In the genomic region with DNA sequence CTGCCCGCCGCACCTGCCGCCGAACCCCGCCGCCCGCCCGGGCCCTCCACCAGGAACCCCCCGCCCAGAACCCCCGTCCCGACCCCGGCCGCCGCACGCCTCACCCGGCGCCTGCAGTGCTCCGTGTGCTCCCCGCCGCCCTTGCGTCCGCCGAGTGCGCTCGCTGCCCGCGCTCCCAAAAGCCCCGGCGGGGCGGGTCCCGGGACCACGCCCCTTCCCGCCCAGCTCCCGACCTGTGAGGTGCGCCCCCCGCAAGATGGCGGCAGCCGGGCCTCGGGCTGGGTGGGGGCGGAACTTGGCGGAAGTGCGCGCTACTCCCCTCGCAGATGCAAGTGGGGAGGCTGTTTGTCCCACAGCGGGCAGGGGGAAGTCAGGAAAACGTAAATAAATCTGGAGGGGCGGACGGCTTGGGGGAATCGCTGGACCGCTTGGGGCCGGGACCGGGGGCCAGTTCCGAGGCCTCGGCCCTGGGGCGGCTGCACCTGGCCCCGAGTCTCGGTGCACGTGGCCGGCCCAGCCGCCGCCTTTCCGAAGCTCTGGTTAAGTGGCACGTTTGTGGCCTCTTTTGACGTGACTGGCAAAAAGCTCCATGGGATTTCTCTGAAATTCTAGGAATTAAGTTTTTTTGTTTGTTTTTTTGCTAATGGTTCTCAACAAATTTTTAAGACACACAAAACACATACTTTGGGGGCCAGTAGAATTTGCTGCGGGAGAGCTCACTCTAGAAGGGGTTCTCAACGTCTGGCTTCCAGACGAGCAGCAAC, we compare ENCODE assay signal across 1 cellular context.
A peak's percentile ranks its signal among the peaks of the same experiment; 100 is the strongest.
TF ChIP-seq lines count a peak whose summit lies in the region.

Gene EZR, minus strand, starts transcription at position 156 of the 764 bp plus-strand sequence. CDS start 1,275 bp downstream, outside the sequence.

TF ChIP-seq in K562, 482 proteins besides CTCF, POLR2A, EP300 and RAD21 (continued from another document and continues in another):
- TF ChIP-seq, protein P1, sequence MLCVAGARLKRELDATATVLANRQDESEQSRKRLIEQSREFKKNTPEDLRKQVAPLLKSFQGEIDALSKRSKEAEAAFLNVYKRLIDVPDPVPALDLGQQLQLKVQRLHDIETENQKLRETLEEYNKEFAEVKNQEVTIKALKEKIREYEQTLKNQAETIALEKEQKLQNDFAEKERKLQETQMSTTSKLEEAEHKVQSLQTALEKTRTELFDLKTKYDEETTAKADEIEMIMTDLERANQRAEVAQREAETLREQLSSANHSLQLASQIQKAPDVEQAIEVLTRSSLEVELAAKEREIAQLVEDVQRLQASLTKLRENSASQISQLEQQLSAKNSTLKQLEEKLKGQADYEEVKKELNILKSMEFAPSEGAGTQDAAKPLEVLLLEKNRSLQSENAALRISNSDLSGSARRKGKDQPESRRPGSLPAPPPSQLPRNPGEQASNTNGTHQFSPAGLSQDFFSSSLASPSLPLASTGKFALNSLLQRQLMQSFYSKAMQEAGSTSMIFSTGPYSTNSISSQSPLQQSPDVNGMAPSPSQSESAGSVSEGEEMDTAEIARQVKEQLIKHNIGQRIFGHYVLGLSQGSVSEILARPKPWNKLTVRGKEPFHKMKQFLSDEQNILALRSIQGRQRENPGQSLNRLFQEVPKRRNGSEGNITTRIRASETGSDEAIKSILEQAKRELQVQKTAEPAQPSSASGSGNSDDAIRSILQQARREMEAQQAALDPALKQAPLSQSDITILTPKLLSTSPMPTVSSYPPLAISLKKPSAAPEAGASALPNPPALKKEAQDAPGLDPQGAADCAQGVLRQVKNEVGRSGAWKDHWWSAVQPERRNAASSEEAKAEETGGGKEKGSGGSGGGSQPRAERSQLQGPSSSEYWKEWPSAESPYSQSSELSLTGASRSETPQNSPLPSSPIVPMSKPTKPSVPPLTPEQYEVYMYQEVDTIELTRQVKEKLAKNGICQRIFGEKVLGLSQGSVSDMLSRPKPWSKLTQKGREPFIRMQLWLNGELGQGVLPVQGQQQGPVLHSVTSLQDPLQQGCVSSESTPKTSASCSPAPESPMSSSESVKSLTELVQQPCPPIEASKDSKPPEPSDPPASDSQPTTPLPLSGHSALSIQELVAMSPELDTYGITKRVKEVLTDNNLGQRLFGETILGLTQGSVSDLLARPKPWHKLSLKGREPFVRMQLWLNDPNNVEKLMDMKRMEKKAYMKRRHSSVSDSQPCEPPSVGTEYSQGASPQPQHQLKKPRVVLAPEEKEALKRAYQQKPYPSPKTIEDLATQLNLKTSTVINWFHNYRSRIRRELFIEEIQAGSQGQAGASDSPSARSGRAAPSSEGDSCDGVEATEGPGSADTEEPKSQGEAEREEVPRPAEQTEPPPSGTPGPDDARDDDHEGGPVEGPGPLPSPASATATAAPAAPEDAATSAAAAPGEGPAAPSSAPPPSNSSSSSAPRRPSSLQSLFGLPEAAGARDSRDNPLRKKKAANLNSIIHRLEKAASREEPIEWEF (CRISPR knock-in tag; IDR thresholded peaks at IDR 0.05): no peak
- TF ChIP-seq ZNF280B (CRISPR knock-in tag; IDR thresholded peaks at IDR 0.05): no peak
- TF ChIP-seq ID3 (CRISPR knock-in tag; IDR thresholded peaks at IDR 0.05): no peak
- peak; percentile 90 for TF ChIP-seq ID3 (tag; IDR thresholded peaks at IDR 0.05)
- no peak for TF ChIP-seq MAFG (tag; conservative IDR thresholded peaks at IDR 0.05)
- no peak for TF ChIP-seq TAF15 (IDR thresholded peaks at IDR 0.05; ENCODE audit: low read depth, low read length)
- no peak for TF ChIP-seq SMAD3 (CRISPR knock-in tag; conservative IDR thresholded peaks at IDR 0.05)
- TF ChIP-seq CCNT2 (IDR thresholded peaks at IDR 0.05; ENCODE audit: borderline replicate concordance, extremely low read depth, insufficient read length, low read depth, low read length): peak; percentile 95
- TF ChIP-seq RBM17 (IDR thresholded peaks at IDR 0.05; ENCODE audit: borderline replicate concordance, low read depth, low read length): no peak
- 0 out of 2 replicates have a peak, but pooled peaks have one; percentile 37 for TF ChIP-seq TARDBP (IDR thresholded peaks at IDR 0.05)
- TF ChIP-seq HMG20B (CRISPR knock-in tag; IDR thresholded peaks at IDR 0.05): peak; percentile 61; the same call in 1 of the 2 replicates
- TF ChIP-seq, protein P2, sequence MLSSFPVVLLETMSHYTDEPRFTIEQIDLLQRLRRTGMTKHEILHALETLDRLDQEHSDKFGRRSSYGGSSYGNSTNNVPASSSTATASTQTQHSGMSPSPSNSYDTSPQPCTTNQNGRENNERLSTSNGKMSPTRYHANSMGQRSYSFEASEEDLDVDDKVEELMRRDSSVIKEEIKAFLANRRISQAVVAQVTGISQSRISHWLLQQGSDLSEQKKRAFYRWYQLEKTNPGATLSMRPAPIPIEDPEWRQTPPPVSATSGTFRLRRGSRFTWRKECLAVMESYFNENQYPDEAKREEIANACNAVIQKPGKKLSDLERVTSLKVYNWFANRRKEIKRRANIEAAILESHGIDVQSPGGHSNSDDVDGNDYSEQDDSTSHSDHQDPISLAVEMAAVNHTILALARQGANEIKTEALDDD (IDR thresholded peaks at IDR 0.05): no peak
- TF ChIP-seq ZNF511 (CRISPR knock-in tag; IDR thresholded peaks at IDR 0.05): peak; percentile 99
- peak; percentile 20 for TF ChIP-seq HNRNPK (IDR thresholded peaks at IDR 0.05; ENCODE audit: low read depth, low read length, poor library complexity, severe bottlenecking)
- TF ChIP-seq, protein P3, sequence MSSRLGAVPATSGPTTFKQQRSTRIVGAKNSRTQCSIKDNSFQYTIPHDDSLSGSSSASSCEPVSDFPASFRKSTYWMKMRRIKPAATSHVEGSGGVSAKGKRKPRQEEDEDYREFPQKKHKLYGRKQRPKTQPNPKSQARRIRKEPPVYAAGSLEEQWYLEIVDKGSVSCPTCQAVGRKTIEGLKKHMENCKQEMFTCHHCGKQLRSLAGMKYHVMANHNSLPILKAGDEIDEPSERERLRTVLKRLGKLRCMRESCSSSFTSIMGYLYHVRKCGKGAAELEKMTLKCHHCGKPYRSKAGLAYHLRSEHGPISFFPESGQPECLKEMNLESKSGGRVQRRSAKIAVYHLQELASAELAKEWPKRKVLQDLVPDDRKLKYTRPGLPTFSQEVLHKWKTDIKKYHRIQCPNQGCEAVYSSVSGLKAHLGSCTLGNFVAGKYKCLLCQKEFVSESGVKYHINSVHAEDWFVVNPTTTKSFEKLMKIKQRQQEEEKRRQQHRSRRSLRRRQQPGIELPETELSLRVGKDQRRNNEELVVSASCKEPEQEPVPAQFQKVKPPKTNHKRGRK (tag; IDR thresholded peaks at IDR 0.05): no peak
- TF ChIP-seq, protein P4, sequence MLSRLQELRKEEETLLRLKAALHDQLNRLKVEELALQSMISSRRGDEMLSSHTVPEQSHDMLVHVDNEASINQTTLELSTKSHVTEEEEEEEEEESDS (CRISPR knock-in tag; IDR thresholded peaks at IDR 0.05): no peak
- TF ChIP-seq TEAD4 (IDR thresholded peaks at IDR 0.05; ENCODE audit: low read length): no peak
- TF ChIP-seq TEAD4 (CRISPR knock-in tag; IDR thresholded peaks at IDR 0.05; ENCODE audit: borderline replicate concordance): peak; percentile 94
- peak; percentile 44 to 49; a peak in 1 of 4 replicates for TF ChIP-seq KDM1A (IDR thresholded peaks at IDR 0.05)
- peak; percentile 91 for TF ChIP-seq HDAC8 (tag; IDR thresholded peaks at IDR 0.05)
- no peak for TF ChIP-seq ARID2 (IDR thresholded peaks at IDR 0.05)
- TF ChIP-seq MTF1 (CRISPR knock-in tag; IDR thresholded peaks at IDR 0.05; ENCODE audit: borderline replicate concordance): no peak
- TF ChIP-seq RBM34 (IDR thresholded peaks at IDR 0.05; ENCODE audit: borderline replicate concordance, insufficient read depth, low read length): no peak
- peak; percentile 70; the same call in 1 of the 2 replicates for TF ChIP-seq PML (IDR thresholded peaks at IDR 0.05; ENCODE audit: low read length)
- TF ChIP-seq ZNF764 (CRISPR knock-in tag; IDR thresholded peaks at IDR 0.05; ENCODE audit: low read depth): no peak
- no peak for TF ChIP-seq ZNF699 (CRISPR knock-in tag; IDR thresholded peaks at IDR 0.05; ENCODE audit: insufficient replicate concordance)
- TF ChIP-seq HCFC1 (IDR thresholded peaks at IDR 0.05; ENCODE audit: low read depth, low read length): peak; percentile 64; the same call in 1 of the 2 replicates
- TF ChIP-seq, protein P5, sequence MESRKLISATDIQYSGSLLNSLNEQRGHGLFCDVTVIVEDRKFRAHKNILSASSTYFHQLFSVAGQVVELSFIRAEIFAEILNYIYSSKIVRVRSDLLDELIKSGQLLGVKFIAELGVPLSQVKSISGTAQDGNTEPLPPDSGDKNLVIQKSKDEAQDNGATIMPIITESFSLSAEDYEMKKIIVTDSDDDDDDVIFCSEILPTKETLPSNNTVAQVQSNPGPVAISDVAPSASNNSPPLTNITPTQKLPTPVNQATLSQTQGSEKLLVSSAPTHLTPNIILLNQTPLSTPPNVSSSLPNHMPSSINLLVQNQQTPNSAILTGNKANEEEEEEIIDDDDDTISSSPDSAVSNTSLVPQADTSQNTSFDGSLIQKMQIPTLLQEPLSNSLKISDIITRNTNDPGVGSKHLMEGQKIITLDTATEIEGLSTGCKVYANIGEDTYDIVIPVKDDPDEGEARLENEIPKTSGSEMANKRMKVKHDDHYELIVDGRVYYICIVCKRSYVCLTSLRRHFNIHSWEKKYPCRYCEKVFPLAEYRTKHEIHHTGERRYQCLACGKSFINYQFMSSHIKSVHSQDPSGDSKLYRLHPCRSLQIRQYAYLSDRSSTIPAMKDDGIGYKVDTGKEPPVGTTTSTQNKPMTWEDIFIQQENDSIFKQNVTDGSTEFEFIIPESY (CRISPR knock-in tag; IDR thresholded peaks at IDR 0.05): peak; percentile 96
- TF ChIP-seq RBBP5 (IDR thresholded peaks at IDR 0.05; ENCODE audit: borderline replicate concordance, insufficient read depth, low read length, poor library complexity, severe bottlenecking): no peak
- TF ChIP-seq ZNF77 (CRISPR knock-in tag; IDR thresholded peaks at IDR 0.05): no peak
- no peak; the same call in 1 of the 2 replicates for TF ChIP-seq ESRRA (IDR thresholded peaks at IDR 0.05; ENCODE audit: borderline replicate concordance, low read depth)
- TF ChIP-seq NELFE (IDR thresholded peaks at IDR 0.05; ENCODE audit: insufficient read depth, insufficient read length): no peak
- TF ChIP-seq RBM22 (IDR thresholded peaks at IDR 0.05; ENCODE audit: low read depth, low read length, poor library complexity, severe bottlenecking): no peak
- no peak for TF ChIP-seq ZKSCAN3 (CRISPR knock-in tag; IDR thresholded peaks at IDR 0.05)
- peak; percentile 60; the same call in 1 of the 2 replicates for TF ChIP-seq PHF21A (IDR thresholded peaks at IDR 0.05; ENCODE audit: borderline replicate concordance, low read depth)
- peak; percentile 91; the same call in 1 of the 2 replicates for TF ChIP-seq FOXP1 (CRISPR knock-in tag; IDR thresholded peaks at IDR 0.05)
- TF ChIP-seq BRF1 (IDR thresholded peaks at IDR 0.05; ENCODE audit: borderline replicate concordance, extremely low read depth, insufficient read length): no peak
- TF ChIP-seq ARNT (IDR thresholded peaks at IDR 0.05): no peak
- no peak for TF ChIP-seq HOXB6 (CRISPR knock-in tag; IDR thresholded peaks at IDR 0.05; ENCODE audit: borderline replicate concordance)
- peak; percentile 87 for TF ChIP-seq KDM5B (IDR thresholded peaks at IDR 0.05; ENCODE audit: insufficient replicate concordance, low read depth, low read length)
- TF ChIP-seq MIER1 (IDR thresholded peaks at IDR 0.05; ENCODE audit: low read depth): no peak
- TF ChIP-seq, protein P6, sequence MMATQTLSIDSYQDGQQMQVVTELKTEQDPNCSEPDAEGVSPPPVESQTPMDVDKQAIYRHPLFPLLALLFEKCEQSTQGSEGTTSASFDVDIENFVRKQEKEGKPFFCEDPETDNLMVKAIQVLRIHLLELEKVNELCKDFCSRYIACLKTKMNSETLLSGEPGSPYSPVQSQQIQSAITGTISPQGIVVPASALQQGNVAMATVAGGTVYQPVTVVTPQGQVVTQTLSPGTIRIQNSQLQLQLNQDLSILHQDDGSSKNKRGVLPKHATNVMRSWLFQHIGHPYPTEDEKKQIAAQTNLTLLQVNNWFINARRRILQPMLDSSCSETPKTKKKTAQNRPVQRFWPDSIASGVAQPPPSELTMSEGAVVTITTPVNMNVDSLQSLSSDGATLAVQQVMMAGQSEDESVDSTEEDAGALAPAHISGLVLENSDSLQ (IDR thresholded peaks at IDR 0.05): no peak
- peak; percentile 73; the same call in 1 of the 2 replicates for TF ChIP-seq HDAC2 (IDR thresholded peaks at IDR 0.05)
- peak; percentile 97 for TF ChIP-seq NFRKB (IDR thresholded peaks at IDR 0.05; ENCODE audit: low read depth)
- TF ChIP-seq TFAP4 (CRISPR knock-in tag; IDR thresholded peaks at IDR 0.05; ENCODE audit: borderline replicate concordance): peak; percentile 92
- no peak for TF ChIP-seq ZNF586 (CRISPR knock-in tag; conservative IDR thresholded peaks at IDR 0.05)
- TF ChIP-seq MCM3 (IDR thresholded peaks at IDR 0.05): no peak
- TF ChIP-seq SIN3A (IDR thresholded peaks at IDR 0.05; ENCODE audit: borderline replicate concordance in 2 of 2, control insufficient read depth in 1 of 2, low read depth in 2 of 2, low read length in 2 of 2): peak; percentile 43 to 88; a peak in 2 of 4 replicates
- TF ChIP-seq ZEB2 (IDR thresholded peaks at IDR 0.05): no peak
- TF ChIP-seq SMAD4 (CRISPR knock-in tag; conservative IDR thresholded peaks at IDR 0.05): peak; percentile 92
- TF ChIP-seq NCOA2 (IDR thresholded peaks at IDR 0.05; ENCODE audit: partially characterized antibody in 2 of 2): no peak
